9 cellular contexts compared by ENCODE assay signal in the genomic region with DNA sequence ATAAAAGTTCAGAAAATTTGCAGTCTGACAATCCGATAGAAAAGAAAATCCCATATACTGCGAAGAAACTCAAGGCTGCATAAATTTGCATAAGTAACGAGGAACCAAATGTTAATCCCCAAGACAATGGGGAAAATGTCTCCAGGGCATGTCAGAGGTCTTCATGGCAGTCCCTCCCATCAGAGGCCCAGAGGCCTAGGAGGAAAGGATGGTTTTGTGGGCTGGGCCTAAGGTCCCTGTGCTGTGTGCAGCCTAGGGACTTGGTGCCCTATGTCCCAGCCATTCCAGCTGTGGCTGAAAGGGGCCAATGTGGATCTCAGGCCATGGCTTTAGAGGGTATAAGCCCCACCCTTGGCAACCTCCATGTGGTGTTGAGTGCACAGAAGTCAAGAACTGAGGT. TPM values are rescaled to one million over a fixed set of nuclear protein-coding genes. Genes with fewer than 3 reads are reported as not detected.
"Had no signal": no experiment of that assay in that cellular context is flagged by ENCODE, and none has a peak within 500 bp of the region (broad histone marks: within the 10 kb centered on the region; RNA-seq: fewer than 3 reads in every experiment).

No MANE protein-coding gene starts in this region.

- H3K4me2 ChIP-seq: GM23338 had no signal

- H3K27ac ChIP-seq: GM23248 had no signal

- H3K4me3 ChIP-seq: GM23248, GM23338 had no signal

- ATAC-seq: GM23338, HCT116 had no signal

- H2AFZ ChIP-seq: GM23248, GM23338 had no signal

- DNase-seq: GM23248, GOT3, H7, H9, HCEC 1CT, HFFc6 had no signal

- H3K9ac ChIP-seq: GM23248 had no signal

RNA-seq across cellular contexts. Expression of gene CCR4, which starts 21.3 kb away (rescaled TPM):
- total RNA-seq: GM23248, H4, H7, HFFc6 had no signal
- polyA plus RNA-seq: GM23248 had no signal
